ENCODE assay signal across 13 cellular contexts in genomic region chr17:70855401-70856054, GRCh38.
A peak's percentile ranks its signal among the peaks of the same experiment; 100 is the strongest.
DNase-seq lines count a peak whose midpoint lies in the region; ATAC-seq and TF ChIP-seq lines count a peak whose summit lies in the region.
"Had no signal": no experiment of that assay in that cellular context is flagged by ENCODE, and none has a peak within 500 bp of the region (broad histone marks: within the 10 kb centered on the region; RNA-seq: fewer than 3 reads in every experiment).

No MANE protein-coding gene starts in this region.

- H3K9me3 Mint-ChIP-seq in T-cell = peaks cover 4 to 10% (median 6%) of the 10 kb centered on the region in 3 donors

- no peaks in the 10 kb centered on the region for H3K27me3 Mint-ChIP-seq in T-cell
- H3K27me3 Mint-ChIP-seq: activated CD4-positive, alpha-beta memory T cell treated with anti-CD3 and anti-CD28 coated beads for 36 hours had no signal

- no peak overlapping the region for H3K27ac Mint-ChIP-seq in T-cell
- H3K27ac Mint-ChIP-seq: activated CD4-positive, alpha-beta memory T cell treated with anti-CD3 and anti-CD28 coated beads for 36 hours had no signal

- H3K27ac ChIP-seq in C4-2B = peak overlapping the region; percentile 30; the same call in 1 of the 2 replicates
- H3K27ac ChIP-seq in RWPE1 = no peak overlapping the region
- no peak overlapping the region for H3K27ac ChIP-seq in substantia nigra (ENCODE audit: low read depth, low read length, poor library complexity, severe bottlenecking)
- H3K27ac ChIP-seq: testis had no signal

- no peaks in the 10 kb centered on the region for H3K4me1 Mint-ChIP-seq in T-cell

- CTCF ChIA-PET in RWPE1 (lab: Yijun Ruan, JAX) = interaction anchor here (0.6 kb wide), 1 partner anchor 949 kb away, joined by 3 read pairs; no protein-coding TSS in a partner anchor
- CTCF ChIA-PET in T-cell (lab: Charles Lee) = no interaction called here

- intact Hi-C loops in cardiac septum (cut with DNase I) = no loop called here

- no peak overlapping the region for H3K4me3 Mint-ChIP-seq in T-cell
- H3K4me3 Mint-ChIP-seq: activated CD4-positive, alpha-beta memory T cell treated with anti-CD3 and anti-CD28 coated beads for 36 hours had no signal

- no peak for ATAC-seq in T-cell (replicated peaks in 1 of 4)
- ATAC-seq: K562, mucosa of descending colon had no signal

- POLR2A ChIA-PET in RWPE1 (lab: Yijun Ruan, JAX; ENCODE audit: low non-redundant PET) = no interaction called here
- POLR2A ChIA-PET in T-cell (lab: Charles Lee) = no interaction called here

- TF ChIP-seq CTCF in C4-2B (conservative IDR thresholded peaks at IDR 0.05) (no peak), RWPE1 (conservative IDR thresholded peaks at IDR 0.05; ENCODE audit: low read depth) (no peak)

- H3K36me3 Mint-ChIP-seq in T-cell = no peaks in the 10 kb centered on the region
- H3K36me3 Mint-ChIP-seq: activated CD4-positive, alpha-beta memory T cell treated with anti-CD3 and anti-CD28 coated beads for 36 hours had no signal

- DNase-seq in NCI-H1105 treated with DMSO at 0.1 percent for 48 hours (lab: John Stamatoyannopoulos, UW) (peak; percentile 89), RWPE1 (ENCODE audit: low spot score) (peak; percentile 3), kidney tubule cell (ENCODE audit: low spot score) (peak; percentile 1), T-cell (no peak), cardiac septum (ENCODE audit: low spot score) (no peak), substantia nigra (lab: John Stamatoyannopoulos, UW) (no peak), NCI-H526 treated with DMSO at 0.1 percent for 48 hours (lab: John Stamatoyannopoulos, UW) (no peak)
- DNase-seq: activated CD4-positive, alpha-beta memory T cell treated with anti-CD3 and anti-CD28 coated beads for 36 hours; anterior cingulate cortex; mucosa of descending colon; testis had no signal

Comparison
In these comparisons a context has a peak if more than half of its experiments do, and no peak if none do; other contexts are left out.
1. DNase-seq: peak in NCI-H1105 treated with DMSO at 0.1 percent for 48 hours (single experiment), RWPE1 (single experiment) and kidney tubule cell (single experiment); none in T-cell (0 of 34), cardiac septum (single experiment), substantia nigra (0 of 49) and NCI-H526 treated with DMSO at 0.1 percent for 48 hours (single experiment).